In genomic region chr13:50410921-50411712, GRCh38 we compare ENCODE assay signal across 8 cellular contexts.
DNase-seq lines count a peak whose midpoint lies in the region; ATAC-seq and TF ChIP-seq lines count a peak whose summit lies in the region.

No MANE protein-coding gene starts in this region.

- DNase-seq in GM23248 (peak; percentile 92), RPMI7951 (ENCODE audit: low read depth) (peak; percentile 97), fibroblast of peridontal ligament (ENCODE audit: extremely low read depth) (peak; percentile 79), progenitor cell of endocrine pancreas (ENCODE audit: low spot score, unreplicated experiment) (no peak), DMS79 treated with DMSO at 0.1 percent for 48 hours (lab: John Stamatoyannopoulos, UW) (no peak), SW480 (ENCODE audit: low spot score) (no peak)

- peaks cover 23% of the 10 kb centered on the region for H3K4me1 ChIP-seq in GM23248 (ENCODE audit: insufficient read depth)

- no peaks in the 10 kb centered on the region for H3K36me3 ChIP-seq in GM23248 (ENCODE audit: low read depth)

- peaks cover 28% of the 10 kb centered on the region for H3F3A ChIP-seq in GM23248 (ENCODE audit: insufficient read depth)

- peak overlapping the region; percentile 77 for H3K27ac ChIP-seq in GM23248

- peak overlapping the region; percentile 74 for H2AFZ ChIP-seq in GM23248

- 20 to 23% methylated on average over 5 of the region's 5 CpGs for WGBS in GM23248 (ENCODE audit: low coverage in 1 of 2, low lambda C conversion rate in 2 of 2, missing lambda C conversion rate in 2 of 2), 2 experiments

- TF ChIP-seq CTCF in progenitor cell of endocrine pancreas (IDR thresholded peaks at IDR 0.05; ENCODE audit: unreplicated experiment), result no peak

- H3K4me3 ChIP-seq in GM23248, result peak overlapping the region; percentile 40; the same call in 1 of the 2 replicates

- peak overlapping the region; percentile 72 for H3K4me2 ChIP-seq in GM23248 (ENCODE audit: unreplicated experiment)

- 0 out of 2 replicates have a peak overlapping the region, but pooled peaks have one; percentile 19 for H3K9ac ChIP-seq in GM23248

- peaks cover 6% of the 10 kb centered on the region for H3K36me3 Mint-ChIP-seq in progenitor cell of endocrine pancreas (ENCODE audit: insufficient read depth)

- no peaks in the 10 kb centered on the region for H3K9me3 ChIP-seq in GM23248 (ENCODE audit: low read depth)

- in situ Hi-C loops in GM23248 (cut with MboI), result no loop called here

- H3K9me3 Mint-ChIP-seq in progenitor cell of endocrine pancreas (ENCODE audit: low read depth), result peaks cover 8% of the 10 kb centered on the region

- no peaks in the 10 kb centered on the region for H3K9me2 ChIP-seq in GM23248 (ENCODE audit: insufficient read depth)

- no peaks in the 10 kb centered on the region for H3K27me3 ChIP-seq in GM23248 (replicated peaks; ENCODE audit: insufficient read depth)

- H3K27ac Mint-ChIP-seq in progenitor cell of endocrine pancreas, result peak overlapping the region; percentile 32

- H3K79me2 ChIP-seq in GM23248 (ENCODE audit: insufficient read depth), result no peaks in the 10 kb centered on the region

- H3K4me1 Mint-ChIP-seq in progenitor cell of endocrine pancreas (ENCODE audit: low read depth), result peaks cover 42% of the 10 kb centered on the region

- no peaks in the 10 kb centered on the region for H3K27me3 Mint-ChIP-seq in progenitor cell of endocrine pancreas

- no peaks in the 10 kb centered on the region for H4K20me1 ChIP-seq in GM23248 (ENCODE audit: insufficient read depth)

- ATAC-seq in GM18868 (IDR thresholded peaks at IDR 0.05; ENCODE audit: unreplicated experiment) (no peak), GM19328 (IDR thresholded peaks at IDR 0.05; ENCODE audit: unreplicated experiment) (no peak)

- H3K4me3 Mint-ChIP-seq in progenitor cell of endocrine pancreas (ENCODE audit: low read depth), result no peak overlapping the region

Comparison
In these comparisons a context has a peak if more than half of its experiments do, and no peak if none do; other contexts are left out.
1. DNase-seq: peak in GM23248 (single experiment), RPMI7951 (single experiment) and fibroblast of peridontal ligament (single experiment); none in progenitor cell of endocrine pancreas (single experiment), DMS79 treated with DMSO at 0.1 percent for 48 hours (single experiment) and SW480 (single experiment).